In genomic region chr6:85643530-85644373, GRCh38 we compare ENCODE assay signal across 8 cellular contexts. TPM values are rescaled to one million over a fixed set of nuclear protein-coding genes. Genes with fewer than 3 reads are reported as not detected.
A peak's percentile ranks its signal among the peaks of the same experiment; 100 is the strongest.
DNase-seq lines count a peak whose midpoint lies in the region; ATAC-seq and TF ChIP-seq lines count a peak whose summit lies in the region.

No MANE protein-coding gene starts in this region.

- 0 out of 2 replicates have a peak, but pooled peaks cover 3% of the 10 kb centered on the region for H3K9me3 ChIP-seq in HUES64 (ENCODE audit: insufficient read depth, low read depth, low read length)
- no peaks in the 10 kb centered on the region for H3K9me3 ChIP-seq in OCI-LY1 (ENCODE audit: low read length)
- no peaks in the 10 kb centered on the region for H3K9me3 ChIP-seq in esophagus squamous epithelium

- H3K27ac ChIP-seq in HUES64 (ENCODE audit: low read depth, low read length) (peak overlapping the region; percentile 100), OCI-LY1 (ENCODE audit: low read depth, low read length, poor library complexity, severe bottlenecking) (peak overlapping the region; percentile 65), esophagus squamous epithelium (peak overlapping the region; percentile 97 to 100 (median 98))

- H3K9me2 ChIP-seq in OCI-LY1 (ENCODE audit: low read depth, low read length) = no peaks in the 10 kb centered on the region

- no peaks in the 10 kb centered on the region for H3K27me3 ChIP-seq in HUES64 (ENCODE audit: insufficient read depth, low read length)
- no peaks in the 10 kb centered on the region for H3K27me3 ChIP-seq in OCI-LY1 (ENCODE audit: insufficient read depth, low read length)
- no peaks in the 10 kb centered on the region for H3K27me3 ChIP-seq in esophagus squamous epithelium

- peak in 2 of 4 donors; percentile 78 for TF ChIP-seq POLR2A in esophagus squamous epithelium (IDR thresholded peaks at IDR 0.05)

- no peaks in the 10 kb centered on the region for H3F3A ChIP-seq in OCI-LY1 (ENCODE audit: insufficient read depth, low read length)

- H3K9ac ChIP-seq in HUES64 (ENCODE audit: low read depth, low read length) (peak overlapping the region; percentile 94), OCI-LY1 (ENCODE audit: low read length) (peak overlapping the region; percentile 72)

- peak; percentile 42 for ATAC-seq in GM21526 (IDR thresholded peaks at IDR 0.05; ENCODE audit: low FRiP score, unreplicated experiment)

- H4K20me1 ChIP-seq in OCI-LY1 (ENCODE audit: insufficient read depth, low read length) = no peaks in the 10 kb centered on the region

- H3K4me1 ChIP-seq in HUES64 (ENCODE audit: insufficient read depth, low read length) (peaks cover 23% of the 10 kb centered on the region), OCI-LY1 (ENCODE audit: insufficient read depth, low read length, severe bottlenecking) (peaks cover 32% of the 10 kb centered on the region), esophagus squamous epithelium (peaks cover 4 to 42% (median 33%) of the 10 kb centered on the region in 3 donors)

- peaks cover 40% of the 10 kb centered on the region for H3K79me2 ChIP-seq in OCI-LY1 (ENCODE audit: insufficient read depth, low read length)

- intact Hi-C loops in esophagus squamous epithelium (cut with DNase I) = loop anchor here (2.0 kb wide), 1 partner anchor 35 kb away; no protein-coding TSS in a partner anchor

- peaks cover 28% of the 10 kb centered on the region for H3K36me3 ChIP-seq in HUES64 (ENCODE audit: insufficient read depth, low read length)
- peaks cover 39% of the 10 kb centered on the region for H3K36me3 ChIP-seq in OCI-LY1 (ENCODE audit: insufficient read depth, low read length)
- peaks cover 0 to 20% (median 0%) of the 10 kb centered on the region in 3 donors for H3K36me3 ChIP-seq in esophagus squamous epithelium

- no peak for TF ChIP-seq CTCF in OCI-LY1 (IDR thresholded peaks at IDR 0.05; ENCODE audit: low read length)
- TF ChIP-seq CTCF in esophagus squamous epithelium (IDR thresholded peaks at IDR 0.05) = no peak

- H2AFZ ChIP-seq in OCI-LY1 (ENCODE audit: low read length) = 0 out of 2 replicates have a peak overlapping the region, but pooled peaks have one; percentile 38

- peak overlapping the region; percentile 66 for H3K4me2 ChIP-seq in OCI-LY1 (ENCODE audit: low read length)

- WGBS in HUES64 = under 1% methylated on average over 71 of the region's 76 CpGs
- 0% methylated on average over 2 to 3 of the region's 76 CpGs for WGBS in esophagus squamous epithelium, 2 donors

- H3K4me3 ChIP-seq in HUES64 (ENCODE audit: low read length) = peak overlapping the region; percentile 80
- H3K4me3 ChIP-seq in OCI-LY1 (ENCODE audit: low read depth, low read length, poor library complexity, severe bottlenecking) = peak overlapping the region; percentile 95
- H3K4me3 ChIP-seq in esophagus squamous epithelium = peak overlapping the region; percentile 94 to 100 (median 96)

- peak; percentile 70 for DNase-seq in DMS 273 treated with DMSO at 0.1 percent for 48 hours (lab: John Stamatoyannopoulos, UW)
- peak; percentile 78 for DNase-seq in activated T-cell treated with anti-CD3 and anti-CD28 coated beads, Interleukin-2, amount 50 U/mL, for 1 hour
- DNase-seq in esophagus squamous epithelium (lab: John Stamatoyannopoulos, UW) = peak; percentile 58
- DNase-seq in myocyte (ENCODE audit: low read depth) = peak; percentile 97
- DNase-seq in stimulated activated CD8-positive, alpha-beta memory T cell treated with anti-CD3 and anti-CD28 coated beads, Interleukin-7, amount 100 ng/mL, for 48 hours (ENCODE audit: extremely low read depth in 1 of 2, low read depth in 1 of 2) = peak; percentile 61 to 71

RNA-seq across cellular contexts. Expression of gene SYNCRIP, which starts 1.1 kb away (rescaled TPM):
- 168 TPM for polyA plus RNA-seq in HUES64 (2013, experiment 1 of 2)
- 140 TPM for polyA plus RNA-seq in HUES64 (2013, experiment 2 of 2)
- 100 to 1,000 TPM in 2 of 4 donors, 10 to 100 TPM in 2; 64.6 to 100 (median 82.9) TPM for total RNA-seq in esophagus squamous epithelium
- total RNA-seq in myocyte = 76.5 and 91.3 TPM in 2 replicates
- 66.1 TPM for polyA plus RNA-seq in myocyte (2012)

RNA-seq across cellular contexts. Expression of gene SNX14, which starts 50.1 kb away (rescaled TPM):
- polyA plus RNA-seq in HUES64 (2013, experiment 1 of 2) = 20.4 TPM
- 22.2 TPM for polyA plus RNA-seq in HUES64 (2013, experiment 2 of 2)
- 10 to 100 TPM; 40.5 to 52.3 (median 46.2) TPM for total RNA-seq in esophagus squamous epithelium
- 78.3 and 82.6 TPM in 2 replicates for total RNA-seq in myocyte
- 39.8 TPM for polyA plus RNA-seq in myocyte (2012)

Comparison
In these comparisons a context has a peak if more than half of its experiments do, and no peak if none do; other contexts are left out.
1. Peak in every context shown above with its lines: DNase-seq, ATAC-seq, H3K4me3 ChIP-seq and H3K27ac ChIP-seq.